Comparison of ENCODE assay signal across 1 cellular context in the genomic region with DNA sequence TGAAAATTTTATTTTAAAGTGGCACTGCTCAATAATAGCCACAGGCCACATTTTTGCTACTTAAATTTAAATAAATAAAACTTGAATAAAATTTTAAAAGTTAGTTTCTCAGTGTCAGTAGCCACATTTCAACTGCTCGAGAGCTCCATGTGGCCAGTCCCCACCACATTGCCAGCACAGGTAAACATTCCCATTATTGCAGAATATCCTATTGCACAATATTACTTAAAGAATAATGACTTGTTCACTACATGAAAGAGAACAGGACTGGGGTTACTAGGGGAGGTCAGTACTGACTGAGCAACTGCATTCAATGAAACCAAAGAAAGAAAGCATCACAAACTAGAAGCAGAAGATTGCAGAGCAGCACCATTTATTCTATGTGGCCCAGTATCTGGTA.
TF ChIP-seq lines count a peak whose summit lies in the region.

No MANE protein-coding gene starts in this region.

TF ChIP-seq in HepG2, 621 proteins besides CTCF, POLR2A, EP300 and RAD21 (continued from another document):
- TF ChIP-seq ARNT (IDR thresholded peaks at IDR 0.05) (no peak), RXRB (CRISPR knock-in tag; IDR thresholded peaks at IDR 0.05; ENCODE audit: borderline replicate concordance) (peak; percentile 64), NR2F6 (IDR thresholded peaks at IDR 0.05) (peak; percentile 47; the same call in 1 of the 2 replicates), NR2F6 (CRISPR knock-in tag; IDR thresholded peaks at IDR 0.05) (peak; percentile 66; the same call in 1 of the 2 replicates), ZNF644 (CRISPR knock-in tag; IDR thresholded peaks at IDR 0.05; ENCODE audit: low read depth) (peak; percentile 50; the same call in 1 of the 2 replicates), SNAI1 (CRISPR knock-in tag; IDR thresholded peaks at IDR 0.05; ENCODE audit: borderline replicate concordance) (no peak), GATAD2A (CRISPR knock-in tag; IDR thresholded peaks at IDR 0.05) (peak; percentile 58), CBX1 (IDR thresholded peaks at IDR 0.05; ENCODE audit: low read depth) (no peak), ZNF263 (CRISPR knock-in tag; IDR thresholded peaks at IDR 0.05) (no peak), CEBPB (IDR thresholded peaks at IDR 0.05; ENCODE audit: borderline replicate concordance, low read depth, low read length) (peak; percentile 96), NR2F1 (CRISPR knock-in tag; IDR thresholded peaks at IDR 0.05) (peak in 1 of 2 experiments; percentile 36; a peak in 1 of 4 replicates), ZBTB1 (CRISPR knock-in tag; IDR thresholded peaks at IDR 0.05; ENCODE audit: borderline replicate concordance) (no peak), ZNF598 (CRISPR knock-in tag; IDR thresholded peaks at IDR 0.05; ENCODE audit: borderline replicate concordance) (no peak), PAWR (CRISPR knock-in tag; IDR thresholded peaks at IDR 0.05; ENCODE audit: borderline replicate concordance) (no peak), PRPF4 (IDR thresholded peaks at IDR 0.05; ENCODE audit: low read depth, low read length, poor library complexity, severe bottlenecking) (no peak), FOXA1 (IDR thresholded peaks at IDR 0.05) (no peak), FOXA1 (CRISPR knock-in tag; IDR thresholded peaks at IDR 0.05) (peak; percentile 24; the same call in 1 of the 2 replicates), PLRG1 (conservative IDR thresholded peaks at IDR 0.05) (no peak), PPARG (CRISPR knock-in tag; conservative IDR thresholded peaks at IDR 0.05) (no peak), ZNF709 (CRISPR knock-in tag; IDR thresholded peaks at IDR 0.05) (no peak), SOX6 (IDR thresholded peaks at IDR 0.05) (no peak), SOX6 (CRISPR knock-in tag; IDR thresholded peaks at IDR 0.05) (peak; percentile 55; the same call in 1 of the 2 replicates), RARA (CRISPR knock-in tag; IDR thresholded peaks at IDR 0.05) (0 out of 2 replicates have a peak, but pooled peaks have one; percentile 35), KDM4B (CRISPR knock-in tag; IDR thresholded peaks at IDR 0.05) (no peak), GTF3A (CRISPR knock-in tag; conservative IDR thresholded peaks at IDR 0.05) (no peak), SOX13 (IDR thresholded peaks at IDR 0.05) (no peak), SOX13 (CRISPR knock-in tag; conservative IDR thresholded peaks at IDR 0.05 in 1 of 2, IDR thresholded peaks at IDR 0.05 in 1 of 2) (peak in 1 of 2 experiments; percentile 75; a peak in 2 of 4 replicates), CBX2 (IDR thresholded peaks at IDR 0.05; ENCODE audit: low read depth, low read length) (no peak), CBX2 (CRISPR knock-in tag; IDR thresholded peaks at IDR 0.05; ENCODE audit: low read depth) (no peak), KLF11 (CRISPR knock-in tag; IDR thresholded peaks at IDR 0.05) (no peak), KMT2A (CRISPR knock-in tag; IDR thresholded peaks at IDR 0.05) (no peak)
- TF ChIP-seq, protein P1, sequence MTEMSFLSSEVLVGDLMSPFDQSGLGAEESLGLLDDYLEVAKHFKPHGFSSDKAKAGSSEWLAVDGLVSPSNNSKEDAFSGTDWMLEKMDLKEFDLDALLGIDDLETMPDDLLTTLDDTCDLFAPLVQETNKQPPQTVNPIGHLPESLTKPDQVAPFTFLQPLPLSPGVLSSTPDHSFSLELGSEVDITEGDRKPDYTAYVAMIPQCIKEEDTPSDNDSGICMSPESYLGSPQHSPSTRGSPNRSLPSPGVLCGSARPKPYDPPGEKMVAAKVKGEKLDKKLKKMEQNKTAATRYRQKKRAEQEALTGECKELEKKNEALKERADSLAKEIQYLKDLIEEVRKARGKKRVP (CRISPR knock-in tag; IDR thresholded peaks at IDR 0.05): peak in 1 of 2 experiments; percentile 70; a peak in 2 of 4 replicates
- TF ChIP-seq, protein P2, sequence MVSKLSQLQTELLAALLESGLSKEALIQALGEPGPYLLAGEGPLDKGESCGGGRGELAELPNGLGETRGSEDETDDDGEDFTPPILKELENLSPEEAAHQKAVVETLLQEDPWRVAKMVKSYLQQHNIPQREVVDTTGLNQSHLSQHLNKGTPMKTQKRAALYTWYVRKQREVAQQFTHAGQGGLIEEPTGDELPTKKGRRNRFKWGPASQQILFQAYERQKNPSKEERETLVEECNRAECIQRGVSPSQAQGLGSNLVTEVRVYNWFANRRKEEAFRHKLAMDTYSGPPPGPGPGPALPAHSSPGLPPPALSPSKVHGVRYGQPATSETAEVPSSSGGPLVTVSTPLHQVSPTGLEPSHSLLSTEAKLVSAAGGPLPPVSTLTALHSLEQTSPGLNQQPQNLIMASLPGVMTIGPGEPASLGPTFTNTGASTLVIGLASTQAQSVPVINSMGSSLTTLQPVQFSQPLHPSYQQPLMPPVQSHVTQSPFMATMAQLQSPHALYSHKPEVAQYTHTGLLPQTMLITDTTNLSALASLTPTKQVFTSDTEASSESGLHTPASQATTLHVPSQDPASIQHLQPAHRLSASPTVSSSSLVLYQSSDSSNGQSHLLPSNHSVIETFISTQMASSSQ (IDR thresholded peaks at IDR 0.05; ENCODE audit: low read depth): no peak
- TF ChIP-seq, protein P2 (CRISPR knock-in tag; IDR thresholded peaks at IDR 0.05; ENCODE audit: borderline replicate concordance): no peak
- TF ChIP-seq, protein P3, sequence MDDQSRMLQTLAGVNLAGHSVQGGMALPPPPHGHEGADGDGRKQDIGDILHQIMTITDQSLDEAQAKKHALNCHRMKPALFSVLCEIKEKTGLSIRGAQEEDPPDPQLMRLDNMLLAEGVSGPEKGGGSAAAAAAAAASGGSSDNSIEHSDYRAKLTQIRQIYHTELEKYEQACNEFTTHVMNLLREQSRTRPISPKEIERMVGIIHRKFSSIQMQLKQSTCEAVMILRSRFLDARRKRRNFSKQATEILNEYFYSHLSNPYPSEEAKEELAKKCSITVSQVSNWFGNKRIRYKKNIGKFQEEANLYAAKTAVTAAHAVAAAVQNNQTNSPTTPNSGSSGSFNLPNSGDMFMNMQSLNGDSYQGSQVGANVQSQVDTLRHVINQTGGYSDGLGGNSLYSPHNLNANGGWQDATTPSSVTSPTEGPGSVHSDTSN (CRISPR knock-in tag; IDR thresholded peaks at IDR 0.05; ENCODE audit: borderline replicate concordance): no peak
- TF ChIP-seq, protein P4, sequence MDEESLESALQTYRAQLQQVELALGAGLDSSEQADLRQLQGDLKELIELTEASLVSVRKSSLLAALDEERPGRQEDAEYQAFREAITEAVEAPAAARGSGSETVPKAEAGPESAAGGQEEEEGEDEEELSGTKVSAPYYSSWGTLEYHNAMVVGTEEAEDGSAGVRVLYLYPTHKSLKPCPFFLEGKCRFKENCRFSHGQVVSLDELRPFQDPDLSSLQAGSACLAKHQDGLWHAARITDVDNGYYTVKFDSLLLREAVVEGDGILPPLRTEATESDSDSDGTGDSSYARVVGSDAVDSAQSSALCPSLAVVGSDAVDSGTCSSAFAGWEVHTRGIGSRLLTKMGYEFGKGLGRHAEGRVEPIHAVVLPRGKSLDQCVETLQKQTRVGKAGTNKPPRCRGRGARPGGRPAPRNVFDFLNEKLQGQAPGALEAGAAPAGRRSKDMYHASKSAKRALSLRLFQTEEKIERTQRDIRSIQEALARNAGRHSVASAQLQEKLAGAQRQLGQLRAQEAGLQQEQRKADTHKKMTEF (CRISPR knock-in tag; IDR thresholded peaks at IDR 0.05): no peak
- TF ChIP-seq, protein P5, sequence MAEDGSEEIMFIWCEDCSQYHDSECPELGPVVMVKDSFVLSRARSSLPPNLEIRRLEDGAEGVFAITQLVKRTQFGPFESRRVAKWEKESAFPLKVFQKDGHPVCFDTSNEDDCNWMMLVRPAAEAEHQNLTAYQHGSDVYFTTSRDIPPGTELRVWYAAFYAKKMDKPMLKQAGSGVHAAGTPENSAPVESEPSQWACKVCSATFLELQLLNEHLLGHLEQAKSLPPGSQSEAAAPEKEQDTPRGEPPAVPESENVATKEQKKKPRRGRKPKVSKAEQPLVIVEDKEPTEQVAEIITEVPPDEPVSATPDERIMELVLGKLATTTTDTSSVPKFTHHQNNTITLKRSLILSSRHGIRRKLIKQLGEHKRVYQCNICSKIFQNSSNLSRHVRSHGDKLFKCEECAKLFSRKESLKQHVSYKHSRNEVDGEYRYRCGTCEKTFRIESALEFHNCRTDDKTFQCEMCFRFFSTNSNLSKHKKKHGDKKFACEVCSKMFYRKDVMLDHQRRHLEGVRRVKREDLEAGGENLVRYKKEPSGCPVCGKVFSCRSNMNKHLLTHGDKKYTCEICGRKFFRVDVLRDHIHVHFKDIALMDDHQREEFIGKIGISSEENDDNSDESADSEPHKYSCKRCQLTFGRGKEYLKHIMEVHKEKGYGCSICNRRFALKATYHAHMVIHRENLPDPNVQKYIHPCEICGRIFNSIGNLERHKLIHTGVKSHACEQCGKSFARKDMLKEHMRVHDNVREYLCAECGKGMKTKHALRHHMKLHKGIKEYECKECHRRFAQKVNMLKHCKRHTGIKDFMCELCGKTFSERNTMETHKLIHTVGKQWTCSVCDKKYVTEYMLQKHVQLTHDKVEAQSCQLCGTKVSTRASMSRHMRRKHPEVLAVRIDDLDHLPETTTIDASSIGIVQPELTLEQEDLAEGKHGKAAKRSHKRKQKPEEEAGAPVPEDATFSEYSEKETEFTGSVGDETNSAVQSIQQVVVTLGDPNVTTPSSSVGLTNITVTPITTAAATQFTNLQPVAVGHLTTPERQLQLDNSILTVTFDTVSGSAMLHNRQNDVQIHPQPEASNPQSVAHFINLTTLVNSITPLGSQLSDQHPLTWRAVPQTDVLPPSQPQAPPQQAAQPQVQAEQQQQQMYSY (CRISPR knock-in tag; IDR thresholded peaks at IDR 0.05): no peak
